ENCODE assay signal across 24 cellular contexts in genomic region chr14:77157716-77158115, GRCh38. TPM values are rescaled to one million over a fixed set of nuclear protein-coding genes. Genes with fewer than 3 reads are reported as not detected.
DNase-seq lines count a peak whose midpoint lies in the region; ATAC-seq, FAIRE-seq and TF ChIP-seq lines count a peak whose summit lies in the region.
"Had no signal": no experiment of that assay in that cellular context is flagged by ENCODE, and none has a peak within 500 bp of the region (broad histone marks: within the 10 kb centered on the region; RNA-seq: fewer than 3 reads in every experiment).

No MANE protein-coding gene starts in this region.

- intact Hi-C loops in HepG2 (cut with micrococcal nuclease; ENCODE audit: unreplicated experiment) = loop anchor here (10.0 kb wide), 1 partner anchor 397 kb away; no protein-coding TSS in a partner anchor

- H3K4me3 ChIP-seq in SK-N-SH (ENCODE audit: low read depth in 2 of 2, low read length in 1 of 2) (no peak overlapping the region), adipocyte (ENCODE audit: low read length) (no peak overlapping the region), HepG2 (replicated peaks in 1 of 3; ENCODE audit: insufficient read depth in 1 of 3, low read depth in 2 of 3, low read length in 3 of 3) (no peak overlapping the region)
- H3K4me3 ChIP-seq: colonic mucosa, K562, prostate gland had no signal

- WGBS in SK-N-SH (ENCODE audit: low lambda C conversion rate) = 80% methylated on average over 11 of the region's 11 CpGs
- WGBS in HepG2 (ENCODE audit: low lambda C conversion rate) = 26% methylated on average over 8 of the region's 11 CpGs

- H3K27me3 ChIP-seq in SK-N-SH (ENCODE audit: insufficient read depth) = no peaks in the 10 kb centered on the region; the same call in 1 of the 2 replicates
- H3K27me3 ChIP-seq in adipocyte (replicated peaks; ENCODE audit: control insufficient read depth, insufficient read depth, low read length) = peaks cover 50% of the 10 kb centered on the region
- H3K27me3 ChIP-seq in layer of hippocampus (ENCODE audit: control insufficient read depth, insufficient read depth, low read length) = peaks cover 2% of the 10 kb centered on the region
- H3K27me3 ChIP-seq in HepG2 (ENCODE audit: control insufficient read depth in 1 of 2, insufficient read depth in 2 of 2, low read length in 2 of 2) = peaks cover 0 to 23% of the 10 kb centered on the region in 2 experiments; a peak in 3 of 5 replicates
- H3K27me3 ChIP-seq: colonic mucosa, vagina had no signal

- in situ Hi-C loops in HepG2 (cut with HindIII; ENCODE audit: extremely low pct_ligation_motif_present, low pct_unique_long_range_greater_than_20kb) = no loop called here

- H4K20me1 ChIP-seq in SK-N-SH (ENCODE audit: insufficient read depth) (no peaks in the 10 kb centered on the region), HepG2 (ENCODE audit: insufficient read depth, low read length) (no peaks in the 10 kb centered on the region)

- BruUV-seq in HepG2 (replicated peaks; lab: Mats Ljungman, UMichigan) = no TSS peak

- H3K9me2 ChIP-seq in SK-N-SH = no peaks in the 10 kb centered on the region

- ATAC-seq in SK-N-SH treated with all-trans-retinoic acid at 6 μM for 48 hours (no peak), GM19324 (IDR thresholded peaks at IDR 0.05; ENCODE audit: low FRiP score, unreplicated experiment) (no peak), HepG2 (no peak)
- ATAC-seq: natural killer cell had no signal

- TF ChIP-seq POLR2A in HepG2 (IDR thresholded peaks at IDR 0.05; ENCODE audit: insufficient read depth in 1 of 2, low read depth in 2 of 2, low read length in 2 of 2) = no peak

- H3K9me3 ChIP-seq in SK-N-SH (no peaks in the 10 kb centered on the region), adipocyte (ENCODE audit: control insufficient read depth, low read length) (no peaks in the 10 kb centered on the region), HepG2 (ENCODE audit: low read length) (no peaks in the 10 kb centered on the region)
- H3K9me3 ChIP-seq: colonic mucosa, prostate gland, vagina had no signal

- TF ChIP-seq CTCF in SK-N-SH (IDR thresholded peaks at IDR 0.05) = no peak
- TF ChIP-seq CTCF in HepG2 (CRISPR knock-in tag; IDR thresholded peaks at IDR 0.05) = no peak

- H3K4me2 ChIP-seq in SK-N-SH (peak overlapping the region; percentile 46; the same call in 1 of the 2 replicates), HepG2 (ENCODE audit: low read depth, low read length) (no peak overlapping the region; the same call in 1 of the 2 replicates)

- no peak for FAIRE-seq in HepG2 (lab: Jason Lieb, UNC)
- FAIRE-seq: G401.6 had no signal

- TF ChIP-seq EP300 in SK-N-SH (IDR thresholded peaks at IDR 0.05; ENCODE audit: borderline replicate concordance in 1 of 2, low read depth in 1 of 2, low read length in 1 of 2) (no peak), HepG2 (IDR thresholded peaks at IDR 0.05; ENCODE audit: low read depth in 2 of 2, low read length in 2 of 2) (no peak), HepG2 (CRISPR knock-in tag; IDR thresholded peaks at IDR 0.05; ENCODE audit: borderline replicate concordance) (no peak)

- CTCF ChIA-PET in SK-N-SH (lab: Yijun Ruan, JAX) = interaction anchor here (0.6 to 2.8 kb wide), 7 partner anchors 32 to 158 kb away, joined by 3 to 14 read pairs (median 3); no protein-coding TSS in a partner anchor
- CTCF ChIA-PET in HepG2 (lab: Yijun Ruan, JAX; ENCODE audit: low intra/inter-chr PET ratio, low total read pairs) = no interaction called here

- no peak for TF ChIP-seq RAD21 in SK-N-SH (IDR thresholded peaks at IDR 0.05; ENCODE audit: low read length)
- TF ChIP-seq RAD21 in HepG2 (CRISPR knock-in tag; IDR thresholded peaks at IDR 0.05) = no peak

- H3K79me2 ChIP-seq in SK-N-SH (ENCODE audit: insufficient read depth) (no peaks in the 10 kb centered on the region), HepG2 (ENCODE audit: insufficient read depth, low read length) (no peaks in the 10 kb centered on the region)

- H3K4me1 ChIP-seq in SK-N-SH (ENCODE audit: control insufficient read depth in 1 of 2, insufficient read depth in 2 of 2, low read depth in 1 of 2, low read length in 1 of 2) = peaks cover 4 to 17% of the 10 kb centered on the region in 2 experiments; a peak in 1 of 4 replicates
- H3K4me1 ChIP-seq in adipocyte (ENCODE audit: control insufficient read depth, insufficient read depth, low read length) = peaks cover 9% of the 10 kb centered on the region
- H3K4me1 ChIP-seq in HepG2 (ENCODE audit: insufficient read depth, low read length) = no peaks in the 10 kb centered on the region
- H3K4me1 ChIP-seq: colonic mucosa, prostate gland had no signal

- POLR2A ChIA-PET in SK-N-SH (lab: Yijun Ruan, JAX) = interaction anchor here (2.2 kb wide), 1 partner anchor 24 kb away, joined by 5 read pairs; the partner anchor contains the start of gene TMEM63C
- POLR2A ChIA-PET in HepG2 (lab: Yijun Ruan, JAX) = no interaction called here

- H3K27ac ChIP-seq in SK-N-SH (ENCODE audit: low read depth in 2 of 2, low read length in 1 of 2) = peak overlapping the region in 1 of 2 experiments; percentile 29; a peak in 2 of 4 replicates
- peak overlapping the region; percentile 57 for H3K27ac ChIP-seq in layer of hippocampus (ENCODE audit: low read depth, low read length)
- peak overlapping the region; percentile 84 for H3K27ac ChIP-seq in temporal lobe (ENCODE audit: low read depth, low read length)
- no peak overlapping the region for H3K27ac ChIP-seq in HepG2 (ENCODE audit: extremely low read length, insufficient read depth, low read length)
- H3K27ac ChIP-seq: colonic mucosa, prostate gland, vagina had no signal

- H3K9ac ChIP-seq in SK-N-SH (no peak overlapping the region), adipocyte (ENCODE audit: low read length) (peak overlapping the region; percentile 56), HepG2 (ENCODE audit: insufficient read depth, low read depth, low read length) (no peak overlapping the region)

- no peak for DNase-seq in SK-N-SH
- DNase-seq in adipocyte (ENCODE audit: low read depth) = no peak
- DNase-seq in C1 segment of cervical spinal cord (lab: John Stamatoyannopoulos, UW) = no peak
- no peak for DNase-seq in HepG2 (ENCODE audit: low spot score)
- DNase-seq: activated B cell treated with CpG ODN at 0.5 μM for 24 hours; activated CD4-positive, alpha-beta memory T cell treated with anti-CD3 and anti-CD28 coated beads, Interleukin-2, amount 10 ng/mL, durations not matched to agents 7 days and 5 days; activated naive CD4-positive, alpha-beta T cell treated with anti-CD3 and anti-CD28 coated beads, Interleukin-2, amount 50 U/mL, for 16 hours; activated T-cell treated with anti-CD3 and anti-CD28 coated beads, Interleukin-2, amount 50 U/mL, for 24 hours; colonic mucosa; natural killer cell; NCI-H2029; stimulated activated CD8-positive, alpha-beta memory T cell treated with anti-CD3 and anti-CD28 coated beads, Interleukin-4, amount 100 ng/mL, for 48 hours had no signal

- H3K36me3 ChIP-seq in SK-N-SH (replicated peaks in 1 of 2; ENCODE audit: control insufficient read depth in 1 of 2, insufficient read depth in 2 of 2, low read length in 1 of 2) (no peaks in the 10 kb centered on the region), adipocyte (ENCODE audit: control insufficient read depth, insufficient read depth, low read length, severe bottlenecking) (no peaks in the 10 kb centered on the region), HepG2 (replicated peaks in 1 of 2; ENCODE audit: control insufficient read depth in 1 of 2, insufficient read depth in 2 of 2, low read length in 2 of 2) (no peaks in the 10 kb centered on the region)
- H3K36me3 ChIP-seq: colonic mucosa, prostate gland, vagina had no signal

- no peaks in the 10 kb centered on the region for H3F3A ChIP-seq in SK-N-SH (replicated peaks; ENCODE audit: insufficient read depth)

- H2AFZ ChIP-seq in SK-N-SH (ENCODE audit: low read depth) (peak overlapping the region; percentile 66; the same call in 1 of the 2 replicates), HepG2 (ENCODE audit: low read length) (no peak overlapping the region)

RNA-seq across cellular contexts. Expression of gene ZDHHC22, which starts 16.1 kb away (rescaled TPM):
- polyA plus RNA-seq in SK-N-SH (2012; rRNA removed) (0.03 TPM in 1 of 2 replicates, not detected in the other), HepG2 (2011; rRNA removed) (not detected in 2 replicates)
- 0.05 and 0.07 TPM in 2 replicates for polyA plus RNA-seq in SK-N-SH (2012; cell fraction: cytosol; rRNA removed)
- not detected in 2 replicates for polyA plus RNA-seq in SK-N-SH (2012; cell fraction: nucleus; rRNA removed)
- total RNA-seq in temporal lobe (9.8 TPM), HepG2 (2016; rRNA removed; fragmentation: Illumina TruSeq; extraction: Trizol) (not detected in 2 replicates)
- total RNA-seq in HepG2 (2016; cell fraction: cytosol; rRNA removed; fragmentation: Illumina TruSeq; extraction: Trizol; ENCODE audit: low read depth) = not detected in 2 replicates
- not detected in 2 replicates for total RNA-seq in HepG2 (2016; cell fraction: insoluble cytoplasmic fraction; rRNA removed; fragmentation: Illumina TruSeq; extraction: Trizol)
- total RNA-seq in HepG2 (2016; cell fraction: membrane; rRNA removed; fragmentation: Illumina TruSeq; extraction: Trizol) = not detected in 2 replicates
- total RNA-seq in HepG2 (2016; cell fraction: nucleus; rRNA removed; fragmentation: Illumina TruSeq; extraction: Trizol) = not detected in 2 replicates
- not detected in 2 replicates for polyA plus RNA-seq in HepG2 (2011; cell fraction: cytosol; rRNA removed)
- polyA plus RNA-seq in HepG2 (2011; cell fraction: nucleus; rRNA removed) = not detected in 2 replicates
- polyA plus RNA-seq in HepG2 (2012) = 0.04 TPM in 1 of 2 replicates, not detected in the other
- not detected in 2 replicates for polyA plus RNA-seq in HepG2 (2016; cell fraction: cytosol; fragmentation: Illumina TruSeq; extraction: Trizol; ENCODE audit: low read depth)
- polyA plus RNA-seq in HepG2 (2016; cell fraction: insoluble cytoplasmic fraction; fragmentation: Illumina TruSeq; extraction: Trizol; ENCODE audit: low read depth) = not detected in 2 replicates
- polyA plus RNA-seq in HepG2 (2016; cell fraction: membrane; fragmentation: Illumina TruSeq; extraction: Trizol; ENCODE audit: low read depth) = not detected in 2 replicates
- polyA plus RNA-seq in HepG2 (2016; cell fraction: nucleus; fragmentation: Illumina TruSeq; extraction: Trizol; ENCODE audit: insufficient read depth, low read depth) = not detected in 2 replicates
- not detected in 2 replicates for polyA minus RNA-seq in HepG2 (2011; rRNA and poly(A)+ RNA removed; ENCODE audit: low replicate concordance)
- polyA minus RNA-seq in HepG2 (2011; cell fraction: cytosol; rRNA and poly(A)+ RNA removed) = not detected in 2 replicates
- not detected in 2 replicates for polyA minus RNA-seq in HepG2 (2011; cell fraction: nucleus; rRNA and poly(A)+ RNA removed)
- total RNA-seq: activated B cell treated with CpG ODN at 0.5 μM for 24 hours; activated CD4-positive, alpha-beta memory T cell treated with anti-CD3 and anti-CD28 coated beads, Interleukin-2, amount 10 ng/mL, durations not matched to agents 7 days and 5 days; K562; mesenteric fat pad; natural killer cell; OCI-LY7; T-helper 2 cell treated with Interferon-gamma antibody and Interleukin-4, amounts not matched to agents 100 ng/mL and 5 ng/mL, for 36 hours; vagina had no signal
- polyA plus RNA-seq: CD14-positive monocyte, K562 had no signal

RNA-seq across cellular contexts. Expression of gene TMEM63C, which starts 23.9 kb away (rescaled TPM):
- 0.25 and 0.52 TPM in 2 replicates for polyA plus RNA-seq in SK-N-SH (2012; rRNA removed)
- 0.31 and 0.37 TPM in 2 replicates for polyA plus RNA-seq in SK-N-SH (2012; cell fraction: cytosol; rRNA removed)
- 0.40 and 0.77 TPM in 2 replicates for polyA plus RNA-seq in SK-N-SH (2012; cell fraction: nucleus; rRNA removed)
- total RNA-seq in temporal lobe = 11.1 TPM
- total RNA-seq in HepG2 (2016; rRNA removed; fragmentation: Illumina TruSeq; extraction: Trizol) = 0.08 and 0.27 TPM in 2 replicates
- total RNA-seq in HepG2 (2016; cell fraction: cytosol; rRNA removed; fragmentation: Illumina TruSeq; extraction: Trizol; ENCODE audit: low read depth) = 1.1 TPM in 1 of 2 replicates, not detected in the other
- total RNA-seq in HepG2 (2016; cell fraction: insoluble cytoplasmic fraction; rRNA removed; fragmentation: Illumina TruSeq; extraction: Trizol) = 0.19 TPM in 1 of 2 replicates, not detected in the other
- 1.3 TPM in 1 of 2 replicates, not detected in the other for total RNA-seq in HepG2 (2016; cell fraction: membrane; rRNA removed; fragmentation: Illumina TruSeq; extraction: Trizol)
- total RNA-seq in HepG2 (2016; cell fraction: nucleus; rRNA removed; fragmentation: Illumina TruSeq; extraction: Trizol) = 1.0 TPM in 1 of 2 replicates, not detected in the other
- polyA plus RNA-seq in HepG2 (2011; rRNA removed) = 0.17 and 0.59 TPM in 2 replicates
- 0.18 and 0.24 TPM in 2 replicates for polyA plus RNA-seq in HepG2 (2011; cell fraction: cytosol; rRNA removed)
- 0.90 and 1.1 TPM in 2 replicates for polyA plus RNA-seq in HepG2 (2011; cell fraction: nucleus; rRNA removed)
- polyA plus RNA-seq in HepG2 (2012) = 0.52 and 0.55 TPM in 2 replicates
- 0.12 and 0.34 TPM in 2 replicates for polyA plus RNA-seq in HepG2 (2016; cell fraction: cytosol; fragmentation: Illumina TruSeq; extraction: Trizol; ENCODE audit: low read depth)
- polyA plus RNA-seq in HepG2 (2016; cell fraction: insoluble cytoplasmic fraction; fragmentation: Illumina TruSeq; extraction: Trizol; ENCODE audit: low read depth) = not detected in 2 replicates
- polyA plus RNA-seq in HepG2 (2016; cell fraction: membrane; fragmentation: Illumina TruSeq; extraction: Trizol; ENCODE audit: low read depth) = not detected in 2 replicates
- 0.49 TPM in 1 of 2 replicates, not detected in the other for polyA plus RNA-seq in HepG2 (2016; cell fraction: nucleus; fragmentation: Illumina TruSeq; extraction: Trizol; ENCODE audit: insufficient read depth, low read depth)
- polyA minus RNA-seq in HepG2 (2011; rRNA and poly(A)+ RNA removed; ENCODE audit: low replicate concordance) = 0.28 TPM in 1 of 2 replicates, not detected in the other
- polyA minus RNA-seq in HepG2 (2011; cell fraction: cytosol; rRNA and poly(A)+ RNA removed) = 1.8 TPM in 1 of 2 replicates, not detected in the other
- 0.26 and 0.37 TPM in 2 replicates for polyA minus RNA-seq in HepG2 (2011; cell fraction: nucleus; rRNA and poly(A)+ RNA removed)
- total RNA-seq: K562 had no signal

RNA-seq across cellular contexts. Expression of gene CIPC, which starts 59.7 kb away (rescaled TPM):
- 6.5 and 9.6 TPM in 2 replicates for polyA plus RNA-seq in SK-N-SH (2012; rRNA removed)
- polyA plus RNA-seq in SK-N-SH (2012; cell fraction: cytosol; rRNA removed) = 8.0 and 8.5 TPM in 2 replicates
- 8.3 and 10.3 TPM in 2 replicates for polyA plus RNA-seq in SK-N-SH (2012; cell fraction: nucleus; rRNA removed)
- total RNA-seq in temporal lobe = 34.9 TPM
- 13.9 and 18.4 TPM in 2 replicates for total RNA-seq in HepG2 (2016; rRNA removed; fragmentation: Illumina TruSeq; extraction: Trizol)
- total RNA-seq in HepG2 (2016; cell fraction: cytosol; rRNA removed; fragmentation: Illumina TruSeq; extraction: Trizol; ENCODE audit: low read depth) = 1.6 and 1.7 TPM in 2 replicates
- total RNA-seq in HepG2 (2016; cell fraction: insoluble cytoplasmic fraction; rRNA removed; fragmentation: Illumina TruSeq; extraction: Trizol) = 12.8 and 18.2 TPM in 2 replicates
- total RNA-seq in HepG2 (2016; cell fraction: membrane; rRNA removed; fragmentation: Illumina TruSeq; extraction: Trizol) = 9.4 and 10.0 TPM in 2 replicates
- 8.0 and 10.3 TPM in 2 replicates for total RNA-seq in HepG2 (2016; cell fraction: nucleus; rRNA removed; fragmentation: Illumina TruSeq; extraction: Trizol)
- polyA plus RNA-seq in HepG2 (2011; rRNA removed) = 6.0 and 7.6 TPM in 2 replicates
- 4.8 and 5.6 TPM in 2 replicates for polyA plus RNA-seq in HepG2 (2011; cell fraction: cytosol; rRNA removed)
- polyA plus RNA-seq in HepG2 (2011; cell fraction: nucleus; rRNA removed) = 3.6 and 4.9 TPM in 2 replicates
- 4.0 and 4.3 TPM in 2 replicates for polyA plus RNA-seq in HepG2 (2012)
- 0.84 and 0.93 TPM in 2 replicates for polyA plus RNA-seq in HepG2 (2016; cell fraction: cytosol; fragmentation: Illumina TruSeq; extraction: Trizol; ENCODE audit: low read depth)
- polyA plus RNA-seq in HepG2 (2016; cell fraction: insoluble cytoplasmic fraction; fragmentation: Illumina TruSeq; extraction: Trizol; ENCODE audit: low read depth) = 12.4 and 12.8 TPM in 2 replicates
- 3.3 and 4.4 TPM in 2 replicates for polyA plus RNA-seq in HepG2 (2016; cell fraction: membrane; fragmentation: Illumina TruSeq; extraction: Trizol; ENCODE audit: low read depth)
- 10.3 and 11.4 TPM in 2 replicates for polyA plus RNA-seq in HepG2 (2016; cell fraction: nucleus; fragmentation: Illumina TruSeq; extraction: Trizol; ENCODE audit: insufficient read depth, low read depth)
- polyA minus RNA-seq in HepG2 (2011; rRNA and poly(A)+ RNA removed; ENCODE audit: low replicate concordance) = 11.9 and 19.0 TPM in 2 replicates
- 6.0 and 6.7 TPM in 2 replicates for polyA minus RNA-seq in HepG2 (2011; cell fraction: cytosol; rRNA and poly(A)+ RNA removed)
- 5.9 and 7.2 TPM in 2 replicates for polyA minus RNA-seq in HepG2 (2011; cell fraction: nucleus; rRNA and poly(A)+ RNA removed)

Comparison
In these comparisons a context has a peak if more than half of its experiments do, and no peak if none do; other contexts are left out.
1. RNA of gene ZDHHC22, which starts 16.1 kb away (total RNA-seq): 9.8 TPM in temporal lobe (single experiment); not detected in HepG2; every median in the first group is over 10 times any median in the second.